In genomic region chr7:15602236-15602635, GRCh38 we compare ENCODE assay signal across 24 cellular contexts. TPM values are rescaled to one million over a fixed set of nuclear protein-coding genes. Genes with fewer than 3 reads are reported as not detected.
DNase-seq lines count a peak whose midpoint lies in the region; ATAC-seq and TF ChIP-seq lines count a peak whose summit lies in the region.
"Had no signal": no experiment of that assay in that cellular context is flagged by ENCODE, and none has a peak within 500 bp of the region (broad histone marks: within the 10 kb centered on the region; RNA-seq: fewer than 3 reads in every experiment).

No MANE protein-coding gene starts in this region.

- H3K36me3 Mint-ChIP-seq in Calu3 (ENCODE audit: insufficient read depth, unreplicated experiment): no peaks in the 10 kb centered on the region
- H3K36me3 Mint-ChIP-seq in activated CD8-positive, alpha-beta T cell treated with anti-CD3 and anti-CD28 coated beads, Interleukin-2, amount 10 ng/mL, durations not matched to agents 7 days and 5 days (ENCODE audit: low read depth): no peaks in the 10 kb centered on the region
- H3K36me3 Mint-ChIP-seq: CD8-positive, alpha-beta T cell had no signal

- peaks cover 7% of the 10 kb centered on the region for H3K4me1 ChIP-seq in adipocyte (ENCODE audit: control insufficient read depth, insufficient read depth, low read length)

- H3K9me3 Mint-ChIP-seq in Calu3 (ENCODE audit: low read depth, unreplicated experiment): no peaks in the 10 kb centered on the region
- H3K9me3 Mint-ChIP-seq in activated CD8-positive, alpha-beta T cell treated with anti-CD3 and anti-CD28 coated beads, Interleukin-2, amount 10 ng/mL, durations not matched to agents 7 days and 5 days (ENCODE audit: insufficient read depth): peaks cover 5% of the 10 kb centered on the region

- BruUV-seq in Calu3 (replicated peaks; lab: Mats Ljungman, UMichigan): no TSS peak

- TF ChIP-seq CTCF in Calu3 (IDR thresholded peaks at IDR 0.05; ENCODE audit: unreplicated experiment): no peak
- TF ChIP-seq CTCF in fibroblast of the aortic adventitia (IDR thresholded peaks at IDR 0.05; ENCODE audit: insufficient read depth, low read length): no peak

- no peaks in the 10 kb centered on the region for H3K27me3 ChIP-seq in adipocyte (replicated peaks; ENCODE audit: control insufficient read depth, insufficient read depth, low read length)

- no peaks in the 10 kb centered on the region for H3K27me3 Mint-ChIP-seq in Calu3 (ENCODE audit: unreplicated experiment)
- no peaks in the 10 kb centered on the region for H3K27me3 Mint-ChIP-seq in activated CD8-positive, alpha-beta T cell treated with anti-CD3 and anti-CD28 coated beads, Interleukin-2, amount 10 ng/mL, durations not matched to agents 7 days and 5 days (ENCODE audit: low read depth)
- H3K27me3 Mint-ChIP-seq: dendritic cell treated with granulocyte-macrophage colony-stimulating factor and Interleukin-4, amounts not matched to agents 40 ng/mL and 50 ng/mL, for 4 days; natural killer cell treated with Interleukin-12 subunit alpha and Interleukin-12 subunit beta and Interleukin-15 and Interleukin-18, amount 100 ng/mL, for 72 hours; progenitor cell of endocrine pancreas had no signal

- DNase-seq in Calu3 (peak; percentile 18), NCI-H1694 (lab: John Stamatoyannopoulos, UW) (peak; percentile 64), adipocyte (ENCODE audit: low read depth) (peak; percentile 42), fibroblast of the aortic adventitia (ENCODE audit: low read depth) (peak; percentile 12), Right ventricle myocardium superior (no peak)
- no peak for DNase-seq in activated CD8-positive, alpha-beta T cell treated with anti-CD3 and anti-CD28 coated beads, Interleukin-2, amount 10 ng/mL, durations not matched to agents 7 days and 5 days
- DNase-seq: activated CD4-positive, CD25-positive, alpha-beta regulatory T cell; amygdala; CD8-positive, alpha-beta T cell; erythroblast; head of caudate nucleus; mammary epithelial cell; NCI-H187; stimulated activated CD4-positive, alpha-beta T cell treated with anti-CD3 and anti-CD28 coated beads, Interleukin-4, amount 100 ng/mL, for 4 hours; stimulated activated CD8-positive, alpha-beta memory T cell treated with anti-CD3 and anti-CD28 coated beads, Interleukin-4, amount 100 ng/mL, for 48 hours; T-helper 2 cell had no signal

- no peak for ATAC-seq in Right ventricle myocardium superior (ENCODE audit: poor library complexity)
- ATAC-seq in GM21786 (IDR thresholded peaks at IDR 0.05; ENCODE audit: unreplicated experiment): no peak
- no peak for ATAC-seq in activated CD8-positive, alpha-beta T cell treated with anti-CD3 and anti-CD28 coated beads, Interleukin-2, amount 10 ng/mL, durations not matched to agents 7 days and 5 days
- no peak for ATAC-seq in GM21528 (IDR thresholded peaks at IDR 0.05; ENCODE audit: low FRiP score, unreplicated experiment)
- ATAC-seq: CD8-positive, alpha-beta T cell; natural killer cell treated with Interleukin-12 subunit alpha and Interleukin-12 subunit beta and Interleukin-15 and Interleukin-18, amount 100 ng/mL, for 72 hours; Right ventricle myocardium inferior had no signal

- H3K9me3 ChIP-seq in adipocyte (ENCODE audit: control insufficient read depth, low read length): peaks cover 6% of the 10 kb centered on the region

- POLR2A ChIA-PET in activated CD8-positive, alpha-beta T cell treated with anti-CD3 and anti-CD28 coated beads, Interleukin-2, amount 10 ng/mL, durations not matched to agents 7 days and 5 days (lab: Charles Lee): no interaction called here

- H3K4me3 ChIP-seq in adipocyte (ENCODE audit: low read length) (no peak overlapping the region), fibroblast of the aortic adventitia (ENCODE audit: low read depth, low read length) (no peak overlapping the region)
- H3K4me3 ChIP-seq: smooth muscle cell had no signal

- CTCF ChIA-PET in Calu3 (lab: Charles Lee): no interaction called here
- CTCF ChIA-PET in activated CD8-positive, alpha-beta T cell treated with anti-CD3 and anti-CD28 coated beads, Interleukin-2, amount 10 ng/mL, durations not matched to agents 7 days and 5 days (lab: Charles Lee): no interaction called here

- intact Hi-C loops in Calu3 (cut with micrococcal nuclease; ENCODE audit: unreplicated experiment): no loop called here
- intact Hi-C loops in Right ventricle myocardium superior (cut with DNase I): no loop called here

- H3K9ac ChIP-seq in adipocyte (ENCODE audit: low read length): no peak overlapping the region

- no peak overlapping the region for H3K4me3 Mint-ChIP-seq in Calu3 (ENCODE audit: low read depth, unreplicated experiment)
- no peak overlapping the region for H3K4me3 Mint-ChIP-seq in activated CD8-positive, alpha-beta T cell treated with anti-CD3 and anti-CD28 coated beads, Interleukin-2, amount 10 ng/mL, durations not matched to agents 7 days and 5 days
- H3K4me3 Mint-ChIP-seq: CD8-positive, alpha-beta T cell; dendritic cell treated with granulocyte-macrophage colony-stimulating factor and Interleukin-4, amounts not matched to agents 40 ng/mL and 50 ng/mL, for 4 days; natural killer cell treated with Interleukin-12 subunit alpha and Interleukin-12 subunit beta and Interleukin-15 and Interleukin-18, amount 100 ng/mL, for 72 hours had no signal

- H3K36me3 ChIP-seq in adipocyte (ENCODE audit: control insufficient read depth, insufficient read depth, low read length, severe bottlenecking): no peaks in the 10 kb centered on the region

- no peak overlapping the region for H3K27ac Mint-ChIP-seq in Calu3 (ENCODE audit: unreplicated experiment)
- no peak overlapping the region for H3K27ac Mint-ChIP-seq in activated CD8-positive, alpha-beta T cell treated with anti-CD3 and anti-CD28 coated beads, Interleukin-2, amount 10 ng/mL, durations not matched to agents 7 days and 5 days
- H3K27ac Mint-ChIP-seq: activated T-helper 2 cell treated with anti-CD3 and anti-CD28 coated beads, Interferon-gamma antibody, Interleukin-2, Interleukin-4, amounts not matched to agents 10 μg/mL and 5 μg/mL and 100 μg/mL, durations not matched to agents 14 hours and 24 hours and 36 hours; CD8-positive, alpha-beta T cell; dendritic cell treated with granulocyte-macrophage colony-stimulating factor and Interleukin-4, amounts not matched to agents 40 ng/mL and 50 ng/mL, for 4 days; natural killer cell treated with Interleukin-12 subunit alpha and Interleukin-12 subunit beta and Interleukin-15 and Interleukin-18, amount 100 ng/mL, for 72 hours; progenitor cell of endocrine pancreas had no signal

- H3K4me1 Mint-ChIP-seq in Calu3 (ENCODE audit: low read depth, unreplicated experiment): no peaks in the 10 kb centered on the region
- no peaks in the 10 kb centered on the region for H3K4me1 Mint-ChIP-seq in activated CD8-positive, alpha-beta T cell treated with anti-CD3 and anti-CD28 coated beads, Interleukin-2, amount 10 ng/mL, durations not matched to agents 7 days and 5 days (ENCODE audit: low read depth)

RNA-seq across cellular contexts. Expression of gene AGMO, which starts 40.4 kb away (rescaled TPM):
- 13.2 and 13.9 TPM in 2 replicates for total RNA-seq in Calu3 (2022)
- total RNA-seq in fibroblast of the aortic adventitia (ENCODE audit: low replicate concordance): 0.18 TPM in 1 of 2 replicates, not detected in the other
- 0.35 TPM for total RNA-seq in Right ventricle myocardium superior
- not detected for total RNA-seq in activated CD8-positive, alpha-beta T cell treated with anti-CD3 and anti-CD28 coated beads, Interleukin-2, amount 10 ng/mL, durations not matched to agents 7 days and 5 days
- total RNA-seq: activated T-helper 2 cell treated with anti-CD3 and anti-CD28 coated beads, Interferon-gamma antibody, Interleukin-2, Interleukin-4, amounts not matched to agents 10 μg/mL and 5 μg/mL and 100 μg/mL, durations not matched to agents 14 hours and 24 hours and 36 hours; CD8-positive, alpha-beta T cell; mammary epithelial cell; natural killer cell treated with Interleukin-12 subunit alpha and Interleukin-12 subunit beta and Interleukin-15 and Interleukin-18, amount 100 ng/mL, for 72 hours had no signal

Comparison
In these comparisons a context has a peak if more than half of its experiments do, and no peak if none do; other contexts are left out.
1. DNase-seq: peak in Calu3 (single experiment), NCI-H1694 (single experiment), adipocyte (single experiment) and fibroblast of the aortic adventitia (single experiment); none in Right ventricle myocardium superior (single experiment) and activated CD8-positive, alpha-beta T cell treated with anti-CD3 and anti-CD28 coated beads, Interleukin-2, amount 10 ng/mL, durations not matched to agents 7 days and 5 days (single experiment).
2. RNA of gene AGMO, which starts 40.4 kb away (total RNA-seq): 13.2 to 13.9 TPM in Calu3; 0.35 TPM in Right ventricle myocardium superior (single experiment), 0.18 TPM in fibroblast of the aortic adventitia and not detected in activated CD8-positive, alpha-beta T cell treated with anti-CD3 and anti-CD28 coated beads, Interleukin-2, amount 10 ng/mL, durations not matched to agents 7 days and 5 days; every median in the first group is over 10 times any median in the second.